ENCODE assay signal across 8 cellular contexts in the genomic region with DNA sequence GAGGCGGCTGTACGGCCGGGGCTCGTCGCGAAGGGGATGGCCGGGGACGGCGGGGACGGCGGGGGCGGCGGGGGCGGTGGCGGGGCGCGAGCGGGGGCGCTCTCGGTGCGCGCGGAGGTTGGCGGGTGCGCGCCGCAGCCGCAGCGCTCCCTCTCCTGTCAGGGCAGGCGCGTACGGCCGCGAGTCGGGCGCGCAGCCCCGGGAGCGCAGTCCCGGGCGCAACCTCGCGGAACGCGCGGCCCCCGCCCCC. TPM values are rescaled to one million over a fixed set of nuclear protein-coding genes. Genes with fewer than 3 reads are reported as not detected.
DNase-seq lines count a peak whose midpoint lies in the region; ATAC-seq, FAIRE-seq and TF ChIP-seq lines count a peak whose summit lies in the region.

No MANE protein-coding gene starts in this region.

- no peak for DNase-seq in activated CD4-positive, alpha-beta T cell treated with anti-CD3 and anti-CD28 coated beads for 36 hours
- no peak for DNase-seq in activated CD4-positive, alpha-beta T cell treated with anti-CD3 and anti-CD28 coated beads, Interleukin-2, amount 50 U/mL, for 4 hours
- DNase-seq in keratinocyte (ENCODE audit: low read depth, low spot score), result no peak
- no peak for DNase-seq in suprapubic skin (ENCODE audit: low spot score in 2 of 2)
- DNase-seq in stimulated activated naive CD4-positive, alpha-beta T cell (lab: John Stamatoyannopoulos, UW), result no peak
- DNase-seq in dedifferentiated amniotic fluid mesenchymal stem cell (ENCODE audit: extremely low spot score), result no peak

- POLR2A ChIA-PET in activated CD4-positive, alpha-beta T cell treated with anti-CD3 and anti-CD28 coated beads for 36 hours (lab: Charles Lee), result no interaction called here

- H3K4me3 ChIP-seq in keratinocyte (ENCODE audit: control insufficient read depth in 2 of 3, extremely low read depth in 1 of 3, insufficient read depth in 2 of 3, low read depth in 1 of 3, low read length in 3 of 3) (peak overlapping the region; percentile 39 to 72 (median 59)), suprapubic skin (peak overlapping the region; percentile 71)

- FAIRE-seq in keratinocyte (lab: Jason Lieb, UNC), result no peak

- peak in 1 of 3 experiments; percentile 18 for TF ChIP-seq CTCF in keratinocyte (optimal IDR thresholded peaks at IDR 0.05 in 1 of 3, IDR thresholded peaks at IDR 0.05 in 1 of 3, conservative IDR thresholded peaks at IDR 0.05 in 1 of 3; ENCODE audit: extremely low read depth in 1 of 3, insufficient read depth in 2 of 3, low read length in 3 of 3)
- no peak for TF ChIP-seq CTCF in suprapubic skin (IDR thresholded peaks at IDR 0.05)

- no peaks in the 10 kb centered on the region for H3K9me3 Mint-ChIP-seq in activated CD4-positive, alpha-beta T cell treated with anti-CD3 and anti-CD28 coated beads for 36 hours (ENCODE audit: low read depth)
- no peaks in the 10 kb centered on the region for H3K9me3 Mint-ChIP-seq in activated T-helper 17 cell treated with anti-CD3 and anti-CD28 coated beads, Interleukin-2, amount 50 U/mL, for 72 hours

- H3K79me2 ChIP-seq in keratinocyte (ENCODE audit: control insufficient read depth, insufficient read depth, low read length), result no peaks in the 10 kb centered on the region

- peak overlapping the region; percentile 71 for H3K4me2 ChIP-seq in keratinocyte (ENCODE audit: control insufficient read depth, extremely low read depth, insufficient read depth, low read depth, low read length)

- H3K4me1 ChIP-seq in keratinocyte (ENCODE audit: control insufficient read depth, extremely low read depth, insufficient read depth, low read length) (peaks cover 2% of the 10 kb centered on the region), suprapubic skin (peaks cover 27% of the 10 kb centered on the region)

- H3K27me3 Mint-ChIP-seq in activated CD4-positive, alpha-beta T cell treated with anti-CD3 and anti-CD28 coated beads for 36 hours, result peaks cover 39% of the 10 kb centered on the region
- H3K27me3 Mint-ChIP-seq in activated T-helper 17 cell treated with anti-CD3 and anti-CD28 coated beads, Interleukin-2, amount 50 U/mL, for 72 hours, result peaks cover 38% of the 10 kb centered on the region

- peak overlapping the region; percentile 58 for H3K4me3 Mint-ChIP-seq in activated CD4-positive, alpha-beta T cell treated with anti-CD3 and anti-CD28 coated beads for 36 hours
- H3K4me3 Mint-ChIP-seq in activated T-helper 17 cell treated with anti-CD3 and anti-CD28 coated beads, Interleukin-2, amount 50 U/mL, for 72 hours, result peak overlapping the region; percentile 72

- H4K20me1 ChIP-seq in keratinocyte (ENCODE audit: control insufficient read depth, extremely low read depth, insufficient read depth, low read length), result no peaks in the 10 kb centered on the region

- H3K36me3 Mint-ChIP-seq in activated CD4-positive, alpha-beta T cell treated with anti-CD3 and anti-CD28 coated beads for 36 hours (ENCODE audit: low read depth), result no peaks in the 10 kb centered on the region
- H3K36me3 Mint-ChIP-seq in activated T-helper 17 cell treated with anti-CD3 and anti-CD28 coated beads, Interleukin-2, amount 50 U/mL, for 72 hours (ENCODE audit: low read depth), result no peaks in the 10 kb centered on the region

- peaks cover 4% of the 10 kb centered on the region for H3K4me1 Mint-ChIP-seq in activated CD4-positive, alpha-beta T cell treated with anti-CD3 and anti-CD28 coated beads for 36 hours
- H3K4me1 Mint-ChIP-seq in activated T-helper 17 cell treated with anti-CD3 and anti-CD28 coated beads, Interleukin-2, amount 50 U/mL, for 72 hours, result peaks cover 5% of the 10 kb centered on the region

- peak in 1 of 2 donors; percentile 3 for TF ChIP-seq POLR2A in suprapubic skin (IDR thresholded peaks at IDR 0.05)

- H3K9ac ChIP-seq in keratinocyte (ENCODE audit: control insufficient read depth, extremely low read depth, insufficient read depth, low read length), result peak overlapping the region; percentile 56

- TF ChIP-seq EP300 in suprapubic skin (IDR thresholded peaks at IDR 0.05), result no peak

- no peak overlapping the region for H3K27ac Mint-ChIP-seq in activated CD4-positive, alpha-beta T cell treated with anti-CD3 and anti-CD28 coated beads for 36 hours
- H3K27ac Mint-ChIP-seq in activated T-helper 17 cell treated with anti-CD3 and anti-CD28 coated beads, Interleukin-2, amount 50 U/mL, for 72 hours, result no peak overlapping the region

- dilution Hi-C loops in keratinocyte (cut with MboI; ENCODE audit: extremely low pct_ligation_motif_present, low sequenced_read_pairs), result no loop called here

- no peak for ATAC-seq in activated CD4-positive, alpha-beta T cell treated with anti-CD3 and anti-CD28 coated beads for 36 hours
- ATAC-seq in activated T-helper 17 cell treated with anti-CD3 and anti-CD28 coated beads, Interleukin-2, amount 50 U/mL, for 72 hours (replicated peaks), result no peak
- ATAC-seq in GM18519 (IDR thresholded peaks at IDR 0.05; ENCODE audit: low FRiP score, unreplicated experiment), result no peak

- H3K27ac ChIP-seq in keratinocyte (ENCODE audit: control insufficient read depth, insufficient read depth, low read length), result no peak overlapping the region
- H3K27ac ChIP-seq in suprapubic skin, result peak overlapping the region; percentile 94

- H3K27me3 ChIP-seq in keratinocyte (ENCODE audit: control insufficient read depth, extremely low read depth, insufficient read depth, low read length), result peaks cover 3% of the 10 kb centered on the region
- no peaks in the 10 kb centered on the region for H3K27me3 ChIP-seq in suprapubic skin

- no peaks in the 10 kb centered on the region for H3K9me1 ChIP-seq in keratinocyte (ENCODE audit: control insufficient read depth, extremely low read depth, insufficient read depth, low read length)

- H3K36me3 ChIP-seq in keratinocyte (ENCODE audit: control insufficient read depth in 2 of 2, extremely low read depth in 1 of 2, insufficient read depth in 2 of 2, low read length in 2 of 2), result no peaks in the 10 kb centered on the region
- no peaks in the 10 kb centered on the region for H3K36me3 ChIP-seq in suprapubic skin

- no peaks in the 10 kb centered on the region for H3K9me3 ChIP-seq in keratinocyte (ENCODE audit: control insufficient read depth, low read depth, low read length)
- H3K9me3 ChIP-seq in suprapubic skin, result no peaks in the 10 kb centered on the region

- intact Hi-C loops in activated CD4-positive, alpha-beta T cell treated with anti-CD3 and anti-CD28 coated beads for 36 hours (cut with DNase I, micrococcal nuclease), result loop anchor here (1.0 to 5.0 kb wide), 8 partner anchors 93 to 745 kb away; partner anchors contain the start of genes ASAP2 (in 1 of the 2), CPSF3 (in 1 of the 2), HPCAL1 (in 1 of the 2) and IAH1 (in 1 of the 2)

- CTCF ChIA-PET in activated CD4-positive, alpha-beta T cell treated with anti-CD3 and anti-CD28 coated beads for 36 hours (lab: Charles Lee), result no interaction called here

- WGBS in suprapubic skin, result no CpG with 5 or more reads among the region's 47 CpGs

- no peak overlapping the region for H2AFZ ChIP-seq in keratinocyte (ENCODE audit: control insufficient read depth, low read length)

RNA-seq across cellular contexts. Expression of gene GRHL1, which starts 0.3 kb away (rescaled TPM):
- total RNA-seq in activated CD4-positive, alpha-beta T cell treated with anti-CD3 and anti-CD28 coated beads for 36 hours, result under 1 TPM; 0.27 to 0.53 TPM
- total RNA-seq in activated T-helper 17 cell treated with anti-CD3 and anti-CD28 coated beads, Interleukin-2, amount 50 U/mL, for 72 hours, result under 1 TPM; 0.82 to 0.85 TPM
- 2.6 to 15.1 TPM (median 7.8 TPM) in 3 replicates for polyA plus RNA-seq in keratinocyte
- 49.7 TPM for polyA plus RNA-seq in keratinocyte (2011; ENCODE audit: low read depth)
- 2.1 and 5.7 TPM in 2 replicates for polyA plus RNA-seq in keratinocyte (2011; cell fraction: cytosol; rRNA removed)
- 12.8 and 15.7 TPM in 2 replicates for polyA plus RNA-seq in keratinocyte (2011; cell fraction: nucleus; rRNA removed)
- 1.8 and 56.4 TPM in 2 replicates for polyA plus RNA-seq in keratinocyte (2012; ENCODE audit: low replicate concordance)
- polyA minus RNA-seq in keratinocyte, result 9.2 to 23.4 TPM (median 16.0 TPM) in 3 replicates
- polyA minus RNA-seq in keratinocyte (2011; cell fraction: cytosol; rRNA and poly(A)+ RNA removed), result 1.3 TPM
- 11.9 TPM in 2 replicates for polyA minus RNA-seq in keratinocyte (2011; cell fraction: nucleus; rRNA and poly(A)+ RNA removed)
- 100 to 1,000 TPM; 112 to 233 (median 121) TPM for total RNA-seq in suprapubic skin

Comparison
In these comparisons a context has a peak if more than half of its experiments do, and no peak if none do; other contexts are left out.
1. RNA of gene GRHL1, which starts 0.3 kb away (total RNA-seq): 112 to 233 TPM in suprapubic skin; 0.82 to 0.85 TPM in activated T-helper 17 cell treated with anti-CD3 and anti-CD28 coated beads, Interleukin-2, amount 50 U/mL, for 72 hours and 0.27 to 0.53 TPM in activated CD4-positive, alpha-beta T cell treated with anti-CD3 and anti-CD28 coated beads for 36 hours; every median in the first group is over 10 times any median in the second.